Comparison of ENCODE assay signal across 1 cellular context in the genomic region with DNA sequence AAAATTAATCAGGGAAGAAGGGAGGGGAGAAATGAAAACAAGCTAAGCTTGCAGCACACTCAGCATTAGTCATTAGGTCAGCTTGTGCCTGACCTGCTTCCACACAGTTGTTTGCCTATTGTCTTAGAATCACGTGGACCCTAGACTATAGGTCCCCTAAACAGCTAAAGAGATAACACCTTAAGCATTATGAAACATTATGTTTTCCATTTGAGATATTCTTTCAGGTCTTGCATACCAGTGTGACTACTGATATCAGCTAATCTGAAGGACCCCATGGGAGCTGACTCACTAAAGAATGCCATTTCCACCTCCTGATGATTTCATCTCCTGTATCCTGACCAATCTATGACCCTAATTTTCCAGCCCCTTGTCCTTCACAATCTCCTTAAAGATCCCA.
TF ChIP-seq lines count a peak whose summit lies in the region.

No MANE protein-coding gene starts in this region.

TF ChIP-seq in HepG2, 621 proteins besides CTCF, POLR2A, EP300 and RAD21 (continues in another document):
- TF ChIP-seq, protein P1, sequence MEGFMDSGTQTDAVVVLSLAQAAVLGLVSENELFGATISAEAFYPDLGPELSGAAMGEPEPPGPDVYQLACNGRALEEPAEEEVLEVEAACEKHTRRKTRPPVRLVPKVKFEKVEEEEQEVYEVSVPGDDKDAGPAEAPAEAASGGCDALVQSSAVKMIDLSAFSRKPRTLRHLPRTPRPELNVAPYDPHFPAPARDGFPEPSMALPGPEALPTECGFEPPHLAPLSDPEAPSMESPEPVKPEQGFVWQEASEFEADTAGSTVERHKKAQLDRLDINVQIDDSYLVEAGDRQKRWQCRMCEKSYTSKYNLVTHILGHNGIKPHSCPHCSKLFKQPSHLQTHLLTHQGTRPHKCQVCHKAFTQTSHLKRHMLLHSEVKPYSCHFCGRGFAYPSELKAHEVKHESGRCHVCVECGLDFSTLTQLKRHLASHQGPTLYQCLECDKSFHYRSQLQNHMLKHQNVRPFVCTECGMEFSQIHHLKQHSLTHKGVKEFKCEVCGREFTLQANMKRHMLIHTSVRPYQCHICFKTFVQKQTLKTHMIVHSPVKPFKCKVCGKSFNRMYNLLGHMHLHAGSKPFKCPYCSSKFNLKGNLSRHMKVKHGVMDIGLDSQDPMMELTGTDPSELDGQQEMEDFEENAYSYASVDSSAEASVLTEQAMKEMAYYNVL (CRISPR knock-in tag; IDR thresholded peaks at IDR 0.05; ENCODE audit: borderline replicate concordance), result peak; percentile 35; the same call in 1 of the 2 replicates
- TF ChIP-seq, protein P2, sequence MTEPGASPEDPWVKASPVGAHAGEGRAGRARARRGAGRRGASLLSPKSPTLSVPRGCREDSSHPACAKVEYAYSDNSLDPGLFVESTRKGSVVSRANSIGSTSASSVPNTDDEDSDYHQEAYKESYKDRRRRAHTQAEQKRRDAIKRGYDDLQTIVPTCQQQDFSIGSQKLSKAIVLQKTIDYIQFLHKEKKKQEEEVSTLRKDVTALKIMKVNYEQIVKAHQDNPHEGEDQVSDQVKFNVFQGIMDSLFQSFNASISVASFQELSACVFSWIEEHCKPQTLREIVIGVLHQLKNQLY (CRISPR knock-in tag; IDR thresholded peaks at IDR 0.05), result peak; percentile 76
- TF ChIP-seq BHLHE40 (IDR thresholded peaks at IDR 0.05; ENCODE audit: low read length) (peak; percentile 86), MED1 (CRISPR knock-in tag; IDR thresholded peaks at IDR 0.05) (peak; percentile 15; the same call in 1 of the 2 replicates), ZNF747 (CRISPR knock-in tag; IDR thresholded peaks at IDR 0.05; ENCODE audit: borderline replicate concordance) (no peak), YEATS2 (CRISPR knock-in tag; IDR thresholded peaks at IDR 0.05; ENCODE audit: borderline replicate concordance) (peak; percentile 37; the same call in 1 of the 2 replicates), PPARG (CRISPR knock-in tag; conservative IDR thresholded peaks at IDR 0.05) (peak; percentile 44; the same call in 1 of the 2 replicates), SOX5 (CRISPR knock-in tag; IDR thresholded peaks at IDR 0.05; ENCODE audit: borderline replicate concordance) (peak; percentile 96), FOXA1 (IDR thresholded peaks at IDR 0.05) (no peak), FOXA1 (CRISPR knock-in tag; IDR thresholded peaks at IDR 0.05) (peak; percentile 59), HMG20A (CRISPR knock-in tag; IDR thresholded peaks at IDR 0.05; ENCODE audit: borderline replicate concordance) (peak; percentile 72; the same call in 1 of the 2 replicates), NR2F1 (CRISPR knock-in tag; IDR thresholded peaks at IDR 0.05) (peak; percentile 69 to 73), ZNF879 (CRISPR knock-in tag; IDR thresholded peaks at IDR 0.05) (no peak), TBX3 (IDR thresholded peaks at IDR 0.05; ENCODE audit: borderline replicate concordance) (peak; percentile 40; the same call in 1 of the 2 replicates), HDAC2 (CRISPR knock-in tag; IDR thresholded peaks at IDR 0.05) (0 out of 2 replicates have a peak, but pooled peaks have one; percentile 17), FOXK1 (CRISPR knock-in tag; IDR thresholded peaks at IDR 0.05; ENCODE audit: borderline replicate concordance, low read depth) (peak; percentile 56; the same call in 1 of the 2 replicates), GATAD2A (CRISPR knock-in tag; IDR thresholded peaks at IDR 0.05) (peak; percentile 83), PAX8 (CRISPR knock-in tag; IDR thresholded peaks at IDR 0.05; ENCODE audit: borderline replicate concordance) (no peak), RFXANK (CRISPR knock-in tag; IDR thresholded peaks at IDR 0.05) (no peak), SMC3 (IDR thresholded peaks at IDR 0.05; ENCODE audit: low read length) (no peak), JDP2 (CRISPR knock-in tag; IDR thresholded peaks at IDR 0.05; ENCODE audit: borderline replicate concordance) (no peak), SAP130 (CRISPR knock-in tag; IDR thresholded peaks at IDR 0.05; ENCODE audit: low read depth) (peak; percentile 31; the same call in 1 of the 2 replicates), ZNF878 (CRISPR knock-in tag; IDR thresholded peaks at IDR 0.05) (no peak), CEBPB (IDR thresholded peaks at IDR 0.05; ENCODE audit: borderline replicate concordance, low read depth, low read length) (0 out of 2 replicates have a peak, but pooled peaks have one; percentile 1), DNMT1 (CRISPR knock-in tag; IDR thresholded peaks at IDR 0.05) (no peak), ZSCAN22 (CRISPR knock-in tag; IDR thresholded peaks at IDR 0.05) (no peak), ZNF143 (CRISPR knock-in tag; IDR thresholded peaks at IDR 0.05) (no peak), TCF7 (IDR thresholded peaks at IDR 0.05; ENCODE audit: low read depth) (peak; percentile 31; the same call in 1 of the 2 replicates), RARA (CRISPR knock-in tag; IDR thresholded peaks at IDR 0.05) (peak; percentile 75), SKI (IDR thresholded peaks at IDR 0.05; ENCODE audit: partially characterized antibody) (peak; percentile 38), TEAD3 (CRISPR knock-in tag; optimal IDR thresholded peaks at IDR 0.05; ENCODE audit: borderline replicate concordance) (peak; percentile 7), ZNF235 (CRISPR knock-in tag; IDR thresholded peaks at IDR 0.05; ENCODE audit: borderline replicate concordance) (no peak), HOXA3 (CRISPR knock-in tag; IDR thresholded peaks at IDR 0.05) (no peak), BCL6 (CRISPR knock-in tag; IDR thresholded peaks at IDR 0.05) (peak; percentile 56; the same call in 1 of the 2 replicates), ZBTB20 (CRISPR knock-in tag; IDR thresholded peaks at IDR 0.05; ENCODE audit: borderline replicate concordance, low read depth) (peak; percentile 59; the same call in 1 of the 2 replicates), FOSL1 (CRISPR knock-in tag; IDR thresholded peaks at IDR 0.05; ENCODE audit: borderline replicate concordance) (peak; percentile 47; the same call in 1 of the 2 replicates), ZNF331 (CRISPR knock-in tag; IDR thresholded peaks at IDR 0.05) (no peak), RXRB (CRISPR knock-in tag; IDR thresholded peaks at IDR 0.05; ENCODE audit: borderline replicate concordance) (peak; percentile 49), ZNF75D (CRISPR knock-in tag; IDR thresholded peaks at IDR 0.05; ENCODE audit: borderline replicate concordance) (no peak), SOX13 (IDR thresholded peaks at IDR 0.05) (peak; percentile 83), SOX13 (CRISPR knock-in tag; conservative IDR thresholded peaks at IDR 0.05 in 1 of 2, IDR thresholded peaks at IDR 0.05 in 1 of 2) (peak in 1 of 2 experiments; percentile 97; a peak in 2 of 4 replicates), MBD4 (IDR thresholded peaks at IDR 0.05; ENCODE audit: borderline replicate concordance, low read length) (no peak), NR2F6 (IDR thresholded peaks at IDR 0.05) (peak; percentile 70), NR2F6 (CRISPR knock-in tag; IDR thresholded peaks at IDR 0.05) (peak; percentile 60; the same call in 1 of the 2 replicates), CENPX (CRISPR knock-in tag; IDR thresholded peaks at IDR 0.05) (no peak), MYNN (CRISPR knock-in tag; IDR thresholded peaks at IDR 0.05; ENCODE audit: low read depth) (no peak), ELF3 (CRISPR knock-in tag; IDR thresholded peaks at IDR 0.05) (peak; percentile 18; the same call in 1 of the 2 replicates), ZKSCAN5 (CRISPR knock-in tag; IDR thresholded peaks at IDR 0.05) (no peak), CC2D1A (CRISPR knock-in tag; IDR thresholded peaks at IDR 0.05) (no peak), ZSCAN20 (CRISPR knock-in tag; IDR thresholded peaks at IDR 0.05; ENCODE audit: borderline replicate concordance) (no peak), ZFP90 (CRISPR knock-in tag; IDR thresholded peaks at IDR 0.05; ENCODE audit: borderline replicate concordance) (no peak), FOXP1 (IDR thresholded peaks at IDR 0.05) (no peak), FOXP1 (CRISPR knock-in tag; IDR thresholded peaks at IDR 0.05) (peak; percentile 79), SRY (CRISPR knock-in tag; IDR thresholded peaks at IDR 0.05) (no peak), ZNF782 (CRISPR knock-in tag; IDR thresholded peaks at IDR 0.05; ENCODE audit: borderline replicate concordance) (no peak), ZBTB42 (CRISPR knock-in tag; IDR thresholded peaks at IDR 0.05) (no peak)
- TF ChIP-seq, protein P3, sequence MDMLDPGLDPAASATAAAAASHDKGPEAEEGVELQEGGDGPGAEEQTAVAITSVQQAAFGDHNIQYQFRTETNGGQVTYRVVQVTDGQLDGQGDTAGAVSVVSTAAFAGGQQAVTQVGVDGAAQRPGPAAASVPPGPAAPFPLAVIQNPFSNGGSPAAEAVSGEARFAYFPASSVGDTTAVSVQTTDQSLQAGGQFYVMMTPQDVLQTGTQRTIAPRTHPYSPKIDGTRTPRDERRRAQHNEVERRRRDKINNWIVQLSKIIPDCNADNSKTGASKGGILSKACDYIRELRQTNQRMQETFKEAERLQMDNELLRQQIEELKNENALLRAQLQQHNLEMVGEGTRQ (IDR thresholded peaks at IDR 0.05; ENCODE audit: low read depth, low read length), result peak; percentile 51; the same call in 1 of the 2 replicates
- TF ChIP-seq, protein P3 (CRISPR knock-in tag; IDR thresholded peaks at IDR 0.05; ENCODE audit: borderline replicate concordance), result peak; percentile 49; the same call in 1 of the 2 replicates
- TF ChIP-seq, protein P4, sequence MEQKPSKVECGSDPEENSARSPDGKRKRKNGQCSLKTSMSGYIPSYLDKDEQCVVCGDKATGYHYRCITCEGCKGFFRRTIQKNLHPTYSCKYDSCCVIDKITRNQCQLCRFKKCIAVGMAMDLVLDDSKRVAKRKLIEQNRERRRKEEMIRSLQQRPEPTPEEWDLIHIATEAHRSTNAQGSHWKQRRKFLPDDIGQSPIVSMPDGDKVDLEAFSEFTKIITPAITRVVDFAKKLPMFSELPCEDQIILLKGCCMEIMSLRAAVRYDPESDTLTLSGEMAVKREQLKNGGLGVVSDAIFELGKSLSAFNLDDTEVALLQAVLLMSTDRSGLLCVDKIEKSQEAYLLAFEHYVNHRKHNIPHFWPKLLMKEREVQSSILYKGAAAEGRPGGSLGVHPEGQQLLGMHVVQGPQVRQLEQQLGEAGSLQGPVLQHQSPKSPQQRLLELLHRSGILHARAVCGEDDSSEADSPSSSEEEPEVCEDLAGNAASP (CRISPR knock-in tag; IDR thresholded peaks at IDR 0.05; ENCODE audit: borderline replicate concordance), result no peak
- TF ChIP-seq, protein P5, sequence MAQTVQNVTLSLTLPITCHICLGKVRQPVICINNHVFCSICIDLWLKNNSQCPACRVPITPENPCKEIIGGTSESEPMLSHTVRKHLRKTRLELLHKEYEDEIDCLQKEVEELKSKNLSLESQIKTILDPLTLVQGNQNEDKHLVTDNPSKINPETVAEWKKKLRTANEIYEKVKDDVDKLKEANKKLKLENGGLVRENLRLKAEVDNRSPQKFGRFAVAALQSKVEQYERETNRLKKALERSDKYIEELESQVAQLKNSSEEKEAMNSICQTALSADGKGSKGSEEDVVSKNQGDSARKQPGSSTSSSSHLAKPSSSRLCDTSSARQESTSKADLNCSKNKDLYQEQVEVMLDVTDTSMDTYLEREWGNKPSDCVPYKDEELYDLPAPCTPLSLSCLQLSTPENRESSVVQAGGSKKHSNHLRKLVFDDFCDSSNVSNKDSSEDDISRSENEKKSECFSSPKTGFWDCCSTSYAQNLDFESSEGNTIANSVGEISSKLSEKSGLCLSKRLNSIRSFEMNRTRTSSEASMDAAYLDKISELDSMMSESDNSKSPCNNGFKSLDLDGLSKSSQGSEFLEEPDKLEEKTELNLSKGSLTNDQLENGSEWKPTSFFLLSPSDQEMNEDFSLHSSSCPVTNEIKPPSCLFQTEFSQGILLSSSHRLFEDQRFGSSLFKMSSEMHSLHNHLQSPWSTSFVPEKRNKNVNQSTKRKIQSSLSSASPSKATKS (CRISPR knock-in tag; IDR thresholded peaks at IDR 0.05), result no peak
- TF ChIP-seq, protein P6, sequence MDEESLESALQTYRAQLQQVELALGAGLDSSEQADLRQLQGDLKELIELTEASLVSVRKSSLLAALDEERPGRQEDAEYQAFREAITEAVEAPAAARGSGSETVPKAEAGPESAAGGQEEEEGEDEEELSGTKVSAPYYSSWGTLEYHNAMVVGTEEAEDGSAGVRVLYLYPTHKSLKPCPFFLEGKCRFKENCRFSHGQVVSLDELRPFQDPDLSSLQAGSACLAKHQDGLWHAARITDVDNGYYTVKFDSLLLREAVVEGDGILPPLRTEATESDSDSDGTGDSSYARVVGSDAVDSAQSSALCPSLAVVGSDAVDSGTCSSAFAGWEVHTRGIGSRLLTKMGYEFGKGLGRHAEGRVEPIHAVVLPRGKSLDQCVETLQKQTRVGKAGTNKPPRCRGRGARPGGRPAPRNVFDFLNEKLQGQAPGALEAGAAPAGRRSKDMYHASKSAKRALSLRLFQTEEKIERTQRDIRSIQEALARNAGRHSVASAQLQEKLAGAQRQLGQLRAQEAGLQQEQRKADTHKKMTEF (CRISPR knock-in tag; IDR thresholded peaks at IDR 0.05), result 0 out of 2 replicates have a peak, but pooled peaks have one; percentile 25
- TF ChIP-seq, protein P7, sequence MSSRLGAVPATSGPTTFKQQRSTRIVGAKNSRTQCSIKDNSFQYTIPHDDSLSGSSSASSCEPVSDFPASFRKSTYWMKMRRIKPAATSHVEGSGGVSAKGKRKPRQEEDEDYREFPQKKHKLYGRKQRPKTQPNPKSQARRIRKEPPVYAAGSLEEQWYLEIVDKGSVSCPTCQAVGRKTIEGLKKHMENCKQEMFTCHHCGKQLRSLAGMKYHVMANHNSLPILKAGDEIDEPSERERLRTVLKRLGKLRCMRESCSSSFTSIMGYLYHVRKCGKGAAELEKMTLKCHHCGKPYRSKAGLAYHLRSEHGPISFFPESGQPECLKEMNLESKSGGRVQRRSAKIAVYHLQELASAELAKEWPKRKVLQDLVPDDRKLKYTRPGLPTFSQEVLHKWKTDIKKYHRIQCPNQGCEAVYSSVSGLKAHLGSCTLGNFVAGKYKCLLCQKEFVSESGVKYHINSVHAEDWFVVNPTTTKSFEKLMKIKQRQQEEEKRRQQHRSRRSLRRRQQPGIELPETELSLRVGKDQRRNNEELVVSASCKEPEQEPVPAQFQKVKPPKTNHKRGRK (CRISPR knock-in tag; IDR thresholded peaks at IDR 0.05), result no peak
- TF ChIP-seq, protein P8, sequence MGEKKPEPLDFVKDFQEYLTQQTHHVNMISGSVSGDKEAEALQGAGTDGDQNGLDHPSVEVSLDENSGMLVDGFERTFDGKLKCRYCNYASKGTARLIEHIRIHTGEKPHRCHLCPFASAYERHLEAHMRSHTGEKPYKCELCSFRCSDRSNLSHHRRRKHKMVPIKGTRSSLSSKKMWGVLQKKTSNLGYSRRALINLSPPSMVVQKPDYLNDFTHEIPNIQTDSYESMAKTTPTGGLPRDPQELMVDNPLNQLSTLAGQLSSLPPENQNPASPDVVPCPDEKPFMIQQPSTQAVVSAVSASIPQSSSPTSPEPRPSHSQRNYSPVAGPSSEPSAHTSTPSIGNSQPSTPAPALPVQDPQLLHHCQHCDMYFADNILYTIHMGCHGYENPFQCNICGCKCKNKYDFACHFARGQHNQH (CRISPR knock-in tag; IDR thresholded peaks at IDR 0.05), result no peak
